ENCODE assay signal across 9 cellular contexts in genomic region chr2:220533485-220533884, GRCh38.
A peak's percentile ranks its signal among the peaks of the same experiment; 100 is the strongest.
DNase-seq lines count a peak whose midpoint lies in the region; ATAC-seq and TF ChIP-seq lines count a peak whose summit lies in the region.
"Had no signal": no experiment of that assay in that cellular context is flagged by ENCODE, and none has a peak within 500 bp of the region (broad histone marks: within the 10 kb centered on the region; RNA-seq: fewer than 3 reads in every experiment).

No MANE protein-coding gene starts in this region.

- 82 to 91% (median 89%) methylated on average over 2 of the region's 2 CpGs for WGBS in ovary, 3 donors

- no peaks in the 10 kb centered on the region for H3K9me3 ChIP-seq in fibroblast of lung (ENCODE audit: control insufficient read depth, insufficient read depth, low read depth, low read length)
- no peaks in the 10 kb centered on the region for H3K9me3 ChIP-seq in ovary
- H3K9me3 ChIP-seq: thoracic aorta had no signal

- H2AFZ ChIP-seq in fibroblast of lung (ENCODE audit: low read length), result no peak overlapping the region

- H3K27ac ChIP-seq in fibroblast of lung (ENCODE audit: insufficient read depth, low read length) (no peak overlapping the region), ovary (no peak overlapping the region)
- H3K27ac ChIP-seq: thoracic aorta had no signal

- no peak overlapping the region for H3K4me2 ChIP-seq in fibroblast of lung (ENCODE audit: extremely low read depth, insufficient read depth, low read length)

- H3K79me2 ChIP-seq in fibroblast of lung (ENCODE audit: control insufficient read depth, insufficient read depth, low read length), result no peaks in the 10 kb centered on the region

- ATAC-seq in GM21723 (IDR thresholded peaks at IDR 0.05; ENCODE audit: unreplicated experiment) (peak; percentile 63), HG02981 (IDR thresholded peaks at IDR 0.05; ENCODE audit: unreplicated experiment) (no peak)

- H3K36me3 ChIP-seq in fibroblast of lung (ENCODE audit: control insufficient read depth, insufficient read depth, low read length), result no peaks in the 10 kb centered on the region
- no peaks in the 10 kb centered on the region for H3K36me3 ChIP-seq in ovary
- H3K36me3 ChIP-seq: thoracic aorta had no signal

- no peaks in the 10 kb centered on the region for H3K27me3 ChIP-seq in fibroblast of lung (ENCODE audit: control insufficient read depth, insufficient read depth, low read length)
- H3K27me3 ChIP-seq in ovary, result no peaks in the 10 kb centered on the region

- no peak overlapping the region for H3K4me3 ChIP-seq in NB4 (ENCODE audit: low read depth, low read length)
- H3K4me3 ChIP-seq in fibroblast of lung (replicated peaks in 1 of 4; ENCODE audit: control extremely low read depth in 1 of 4, insufficient read depth in 1 of 4, low read depth in 3 of 4, low read length in 4 of 4), result no peak overlapping the region
- H3K4me3 ChIP-seq in ovary, result no peak overlapping the region
- H3K4me3 ChIP-seq: thoracic aorta had no signal

- intact Hi-C loops in ovary (cut with DNase I), result no loop called here

- H3K4me1 ChIP-seq in fibroblast of lung (ENCODE audit: control insufficient read depth, extremely low read depth, insufficient read depth, low read length) (no peaks in the 10 kb centered on the region), ovary (ENCODE audit: insufficient read depth) (no peaks in the 10 kb centered on the region)

- TF ChIP-seq EP300 in ovary (IDR thresholded peaks at IDR 0.05), result no peak

- H3K9ac ChIP-seq in fibroblast of lung (ENCODE audit: insufficient read depth, low read length), result no peak overlapping the region

- no peaks in the 10 kb centered on the region for H4K20me1 ChIP-seq in fibroblast of lung (ENCODE audit: control insufficient read depth, extremely low read depth, insufficient read depth, low read length)

- TF ChIP-seq POLR2A in NB4 (IDR thresholded peaks at IDR 0.05; ENCODE audit: extremely low read depth, insufficient read length), result no peak
- TF ChIP-seq POLR2A in ovary (IDR thresholded peaks at IDR 0.05), result no peak

- peak; percentile 35 for TF ChIP-seq CTCF in NB4 (IDR thresholded peaks at IDR 0.05; ENCODE audit: low read depth, low read length)
- peak in 1 of 2 donors; percentile 35 for TF ChIP-seq CTCF in fibroblast of lung (conservative IDR thresholded peaks at IDR 0.05 in 1 of 2, IDR thresholded peaks at IDR 0.05 in 1 of 2; ENCODE audit: low read depth in 1 of 2, low read length in 2 of 2)
- TF ChIP-seq CTCF in ovary (IDR thresholded peaks at IDR 0.05), result no peak

- peak; percentile 93 for DNase-seq in ELR (ENCODE audit: low read depth)
- DNase-seq in NB4 (ENCODE audit: low read depth), result peak; percentile 22
- DNase-seq in fibroblast of lung (ENCODE audit: low read depth in 2 of 2), result peak; percentile 20 to 61
- no peak for DNase-seq in effector CD4-positive, alpha-beta T cell
- no peak for DNase-seq in NOMO-1 treated with dmso at 0.1 percent for 144 hours (lab: John Stamatoyannopoulos, UW; ENCODE audit: unreplicated experiment)
- DNase-seq in ovary, result no peak

Comparison
In these comparisons a context has a peak if more than half of its experiments do, and no peak if none do; other contexts are left out.
1. DNase-seq: peak in ELR (single experiment), NB4 (single experiment) and fibroblast of lung (2 of 2); none in effector CD4-positive, alpha-beta T cell (single experiment), NOMO-1 treated with dmso at 0.1 percent for 144 hours (single experiment) and ovary (0 of 5).